In the genomic region with DNA sequence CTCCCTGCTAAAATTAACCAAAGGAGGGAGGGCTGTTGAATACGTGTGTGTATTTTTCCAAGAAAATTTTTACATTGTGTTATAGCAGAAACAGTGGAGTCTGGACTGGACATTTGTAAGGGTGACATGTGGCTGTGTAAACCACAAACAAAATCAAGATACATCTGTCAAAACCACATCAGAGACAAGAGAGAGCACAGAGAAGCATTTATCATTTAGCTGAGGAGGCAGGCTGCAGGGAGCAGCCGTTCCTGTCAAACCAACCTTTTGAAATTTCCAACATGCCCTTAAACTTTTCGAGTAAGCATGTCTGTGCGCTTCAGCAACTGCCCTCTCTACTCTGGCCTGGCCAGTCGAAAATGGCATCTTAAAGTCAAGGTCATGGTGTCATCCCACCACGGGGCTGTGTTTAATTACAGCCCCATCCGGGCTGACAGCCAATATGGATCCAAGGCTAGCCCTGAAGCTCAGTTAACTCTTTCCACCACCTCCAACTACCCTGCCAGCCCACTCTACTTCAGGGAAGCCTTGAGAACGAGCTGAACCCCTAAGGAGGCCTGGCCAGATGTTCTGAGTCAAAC, we compare ENCODE assay signal across 14 cellular contexts. TPM values are rescaled to one million over a fixed set of nuclear protein-coding genes. Genes with fewer than 3 reads are reported as not detected.
A peak's percentile ranks its signal among the peaks of the same experiment; 100 is the strongest.
DNase-seq lines count a peak whose midpoint lies in the region; ATAC-seq and TF ChIP-seq lines count a peak whose summit lies in the region.
"Had no signal": no experiment of that assay in that cellular context is flagged by ENCODE, and none has a peak within 500 bp of the region (broad histone marks: within the 10 kb centered on the region; RNA-seq: fewer than 3 reads in every experiment).

No MANE protein-coding gene starts in this region.

- intact Hi-C loops in CD8-positive, alpha-beta T cell (cut with DNase I, micrococcal nuclease): no loop called here

- H3K27ac ChIP-seq in epithelial cell of prostate: peak overlapping the region; percentile 82
- H3K27ac ChIP-seq in CD8-positive, alpha-beta T cell (ENCODE audit: low read depth, low read length): no peak overlapping the region

- POLR2A ChIA-PET in CD8-positive, alpha-beta T cell (lab: Charles Lee): no interaction called here

- no peaks in the 10 kb centered on the region for H3K9me3 Mint-ChIP-seq in stimulated activated memory B cell treated with anti-CD40 and anti-IgM and Interleukin-4, amounts not matched to agents 10 μg/mL and 1 μg/mL and 100 μg/mL, for 72 hours
- H3K9me3 Mint-ChIP-seq in CD8-positive, alpha-beta T cell: no peaks in the 10 kb centered on the region
- H3K9me3 Mint-ChIP-seq: activated CD4-positive, alpha-beta memory T cell treated with anti-CD3 and anti-CD28 coated beads, Interleukin-2, amount 10 ng/mL, durations not matched to agents 7 days and 5 days; nephron progenitor cell had no signal

- H3K4me1 Mint-ChIP-seq in stimulated activated memory B cell treated with anti-CD40 and anti-IgM and Interleukin-4, amounts not matched to agents 10 μg/mL and 1 μg/mL and 100 μg/mL, for 72 hours: peaks cover 80% of the 10 kb centered on the region
- H3K4me1 Mint-ChIP-seq in CD8-positive, alpha-beta T cell (ENCODE audit: low read depth): peaks cover 15% of the 10 kb centered on the region

- H3K27me3 ChIP-seq in CD8-positive, alpha-beta T cell (ENCODE audit: insufficient read depth, low read length): peaks cover 16% of the 10 kb centered on the region

- CTCF ChIA-PET in CD8-positive, alpha-beta T cell (lab: Charles Lee): interaction anchor here (1.2 kb wide), 1 partner anchor 37 kb away, joined by 4 read pairs; no protein-coding TSS in a partner anchor

- no peak overlapping the region for H3K4me3 ChIP-seq in CD8-positive, alpha-beta T cell (ENCODE audit: low read depth, low read length)

- H3K9me3 ChIP-seq in CD8-positive, alpha-beta T cell (ENCODE audit: low read length): no peaks in the 10 kb centered on the region

- peaks cover 12% of the 10 kb centered on the region for H3K4me1 ChIP-seq in CD8-positive, alpha-beta T cell (ENCODE audit: insufficient read depth, low read length)

- no peaks in the 10 kb centered on the region for H3K27me3 Mint-ChIP-seq in stimulated activated memory B cell treated with anti-CD40 and anti-IgM and Interleukin-4, amounts not matched to agents 10 μg/mL and 1 μg/mL and 100 μg/mL, for 72 hours
- peaks cover 62% of the 10 kb centered on the region for H3K27me3 Mint-ChIP-seq in CD8-positive, alpha-beta T cell (ENCODE audit: low read depth)

- DNase-seq in epithelial cell of prostate (ENCODE audit: low read depth, low spot score) (no peak), NCI-H1436 treated with DMSO at 0.1 percent for 48 hours (lab: John Stamatoyannopoulos, UW) (no peak), midbrain (lab: John Stamatoyannopoulos, UW) (no peak), inferior parietal cortex (ENCODE audit: extremely low spot score) (no peak)
- no peak for DNase-seq in CD8-positive, alpha-beta T cell
- DNase-seq: activated CD4-positive, alpha-beta memory T cell treated with anti-CD3 and anti-CD28 coated beads, Interleukin-2, amount 10 ng/mL, durations not matched to agents 7 days and 5 days; activated naive CD4-positive, alpha-beta T cell treated with anti-CD3 and anti-CD28 coated beads, Interleukin-2, amount 50 U/mL, for 16 hours; kidney glomerular epithelial cell; NCI-H1417; nephron progenitor cell; stimulated activated CD8-positive, alpha-beta memory T cell treated with anti-CD3 and anti-CD28 coated beads, Interleukin-4, amount 100 ng/mL, for 48 hours had no signal

- peak overlapping the region; percentile 97 for H3K4me3 Mint-ChIP-seq in stimulated activated memory B cell treated with anti-CD40 and anti-IgM and Interleukin-4, amounts not matched to agents 10 μg/mL and 1 μg/mL and 100 μg/mL, for 72 hours
- no peak overlapping the region for H3K4me3 Mint-ChIP-seq in CD8-positive, alpha-beta T cell
- H3K4me3 Mint-ChIP-seq: activated CD4-positive, alpha-beta memory T cell treated with anti-CD3 and anti-CD28 coated beads, Interleukin-2, amount 10 ng/mL, durations not matched to agents 7 days and 5 days; nephron progenitor cell had no signal

- H3K36me3 Mint-ChIP-seq in stimulated activated memory B cell treated with anti-CD40 and anti-IgM and Interleukin-4, amounts not matched to agents 10 μg/mL and 1 μg/mL and 100 μg/mL, for 72 hours: peaks cover 59% of the 10 kb centered on the region
- H3K36me3 Mint-ChIP-seq in CD8-positive, alpha-beta T cell: no peaks in the 10 kb centered on the region

- ATAC-seq in GM19351 (IDR thresholded peaks at IDR 0.05; ENCODE audit: unreplicated experiment) (peak; percentile 43), HG03432 (IDR thresholded peaks at IDR 0.05; ENCODE audit: unreplicated experiment) (peak; percentile 48)
- ATAC-seq in stimulated activated memory B cell treated with anti-CD40 and anti-IgM and Interleukin-4, amounts not matched to agents 10 μg/mL and 1 μg/mL and 100 μg/mL, for 72 hours: no peak
- no peak for ATAC-seq in CD8-positive, alpha-beta T cell

- TF ChIP-seq CTCF in CD8-positive, alpha-beta T cell (IDR thresholded peaks at IDR 0.05): no peak

- no peaks in the 10 kb centered on the region for H3K36me3 ChIP-seq in CD8-positive, alpha-beta T cell (ENCODE audit: insufficient read depth, low read length)

- peak overlapping the region; percentile 90 for H3K27ac Mint-ChIP-seq in stimulated activated memory B cell treated with anti-CD40 and anti-IgM and Interleukin-4, amounts not matched to agents 10 μg/mL and 1 μg/mL and 100 μg/mL, for 72 hours
- no peak overlapping the region for H3K27ac Mint-ChIP-seq in CD8-positive, alpha-beta T cell
- H3K27ac Mint-ChIP-seq: activated CD4-positive, alpha-beta memory T cell treated with anti-CD3 and anti-CD28 coated beads, Interleukin-2, amount 10 ng/mL, durations not matched to agents 7 days and 5 days; nephron progenitor cell had no signal

RNA-seq across cellular contexts. Expression of a gene that starts 8.4 kb away (rescaled TPM):
- 1 to 10 TPM; 2.0 to 2.6 TPM for total RNA-seq in CD8-positive, alpha-beta T cell
- total RNA-seq: activated CD4-positive, alpha-beta memory T cell treated with anti-CD3 and anti-CD28 coated beads, Interleukin-2, amount 10 ng/mL, durations not matched to agents 7 days and 5 days had no signal

Comparison
In these comparisons a context has a peak if more than half of its experiments do, and no peak if none do; other contexts are left out.
1. ATAC-seq: peak in GM19351 (single experiment) and HG03432 (single experiment); none in stimulated activated memory B cell treated with anti-CD40 and anti-IgM and Interleukin-4, amounts not matched to agents 10 μg/mL and 1 μg/mL and 100 μg/mL, for 72 hours (single experiment) and CD8-positive, alpha-beta T cell (single experiment).